35 cellular contexts compared by ENCODE assay signal in genomic region chr3:156814295-156814694, GRCh38. TPM values are rescaled to one million over a fixed set of nuclear protein-coding genes. Genes with fewer than 3 reads are reported as not detected.
A peak's percentile ranks its signal among the peaks of the same experiment; 100 is the strongest.
DNase-seq lines count a peak whose midpoint lies in the region; ATAC-seq, FAIRE-seq and TF ChIP-seq lines count a peak whose summit lies in the region.
"Had no signal": no experiment of that assay in that cellular context is flagged by ENCODE, and none has a peak within 500 bp of the region (broad histone marks: within the 10 kb centered on the region; RNA-seq: fewer than 3 reads in every experiment).

No MANE protein-coding gene starts in this region.

- H4K20me1 ChIP-seq in OCI-LY1 (ENCODE audit: insufficient read depth, low read length) (no peaks in the 10 kb centered on the region), GM12878 (ENCODE audit: control insufficient read depth, insufficient read depth) (no peaks in the 10 kb centered on the region), SK-N-SH (ENCODE audit: insufficient read depth) (no peaks in the 10 kb centered on the region)

- H3K27me3 Mint-ChIP-seq in activated T-cell treated with anti-CD3 and anti-CD28 coated beads, Interleukin-2, amount 50 U/mL, for 72 hours (ENCODE audit: low read depth), result no peaks in the 10 kb centered on the region
- no peaks in the 10 kb centered on the region for H3K27me3 Mint-ChIP-seq in activated T-cell treated with anti-CD3 and anti-CD28 coated beads, Interleukin-2, amount 50 U/mL, for 24 hours
- H3K27me3 Mint-ChIP-seq in type B pancreatic cell (peaks cover 13% of the 10 kb centered on the region), chondrocyte (ENCODE audit: low read depth) (no peaks in the 10 kb centered on the region)
- H3K27me3 Mint-ChIP-seq: activated CD4-positive, alpha-beta memory T cell treated with anti-CD3 and anti-CD28 coated beads, Interleukin-2, amount 10 ng/mL, durations not matched to agents 7 days and 5 days; CD4-positive, CD25-positive, alpha-beta regulatory T cell; T-cell had no signal

- H3K27me3 ChIP-seq in OCI-LY1 (ENCODE audit: insufficient read depth, low read length) (no peaks in the 10 kb centered on the region), GM12878 (replicated peaks in 1 of 2; ENCODE audit: control insufficient read depth in 2 of 2, insufficient read depth in 2 of 2, low read length in 1 of 2) (no peaks in the 10 kb centered on the region), SK-N-SH (ENCODE audit: insufficient read depth) (no peaks in the 10 kb centered on the region)
- H3K27me3 ChIP-seq: brain microvascular endothelial cell, SJCRH30, suprapubic skin, upper lobe of right lung had no signal

- H3K4me2 ChIP-seq in OCI-LY1 (ENCODE audit: low read length) (peak overlapping the region; percentile 21), GM12878 (ENCODE audit: control insufficient read depth, insufficient read depth) (peak overlapping the region; percentile 61; the same call in 1 of the 2 replicates), SK-N-SH (no peak overlapping the region)

- H3K27ac ChIP-seq in OCI-LY1 (ENCODE audit: low read depth, low read length, poor library complexity, severe bottlenecking) (peak overlapping the region; percentile 94), GM12878 (ENCODE audit: control insufficient read depth, insufficient read depth) (peak overlapping the region; percentile 27; the same call in 1 of the 2 replicates), SK-N-SH (ENCODE audit: low read depth in 2 of 2, low read length in 1 of 2) (no peak overlapping the region)
- H3K27ac ChIP-seq: brain microvascular endothelial cell, SJCRH30, suprapubic skin, upper lobe of right lung had no signal

- CTCF ChIA-PET in GM12878 (lab: Yijun Ruan, JAX) (interaction anchor here (1.3 kb wide), 1 partner anchor 274 kb away, joined by 3 read pairs; no protein-coding TSS in a partner anchor), SK-N-SH (lab: Yijun Ruan, JAX) (no interaction called here)

- no peaks in the 10 kb centered on the region for H3F3A ChIP-seq in OCI-LY1 (ENCODE audit: insufficient read depth, low read length)
- H3F3A ChIP-seq in SK-N-SH (replicated peaks; ENCODE audit: insufficient read depth), result peaks cover 5% of the 10 kb centered on the region

- H3K27ac Mint-ChIP-seq in activated T-cell treated with anti-CD3 and anti-CD28 coated beads, Interleukin-2, amount 50 U/mL, for 72 hours, result peak overlapping the region; percentile 12
- H3K27ac Mint-ChIP-seq in activated T-cell treated with anti-CD3 and anti-CD28 coated beads, Interleukin-2, amount 50 U/mL, for 24 hours, result no peak overlapping the region
- H3K27ac Mint-ChIP-seq in type B pancreatic cell (no peak overlapping the region), chondrocyte (ENCODE audit: unreplicated experiment) (no peak overlapping the region)

- TF ChIP-seq CTCF in OCI-LY1 (IDR thresholded peaks at IDR 0.05; ENCODE audit: low read length), result no peak
- TF ChIP-seq CTCF in GM12878 (IDR thresholded peaks at IDR 0.05 in 2 of 3, conservative IDR thresholded peaks at IDR 0.05 in 1 of 3; ENCODE audit: control insufficient read depth in 2 of 3, extremely low read depth in 1 of 3, insufficient read depth in 1 of 3, low read depth in 3 of 3, low read length in 3 of 3), result no peak
- TF ChIP-seq CTCF in type B pancreatic cell (conservative IDR thresholded peaks at IDR 0.05), result no peak
- no peak for TF ChIP-seq CTCF in SK-N-SH (IDR thresholded peaks at IDR 0.05)
- no peak for TF ChIP-seq CTCF in chondrocyte (IDR thresholded peaks at IDR 0.05)

- SMC1A ChIA-PET in GM12878 (lab: Charles Lee; ENCODE audit: uncharacterized antibody, unreplicated experiment), result no interaction called here

- H2AFZ ChIP-seq in OCI-LY1 (ENCODE audit: low read length), result no peak overlapping the region
- no peak overlapping the region for H2AFZ ChIP-seq in GM12878 (ENCODE audit: control insufficient read depth, low read depth, low read length)
- H2AFZ ChIP-seq in SK-N-SH (ENCODE audit: low read depth), result no peak overlapping the region

- H3K4me3 ChIP-seq in OCI-LY1 (ENCODE audit: low read depth, low read length, poor library complexity, severe bottlenecking) (no peak overlapping the region), GM12878 (no peak overlapping the region), SK-N-SH (ENCODE audit: low read depth in 2 of 2, low read length in 1 of 2) (no peak overlapping the region)
- H3K4me3 ChIP-seq: SJCRH30, skin epidermis, suprapubic skin, upper lobe of right lung had no signal

- H3K9me3 ChIP-seq in OCI-LY1 (ENCODE audit: low read length), result no peaks in the 10 kb centered on the region
- H3K9me3 ChIP-seq in GM12878 (replicated peaks; ENCODE audit: control insufficient read depth, insufficient read depth, low read length), result peaks cover 1% of the 10 kb centered on the region; the same call in 1 of the 3 replicates
- no peaks in the 10 kb centered on the region for H3K9me3 ChIP-seq in SK-N-SH
- H3K9me3 ChIP-seq: SJCRH30, suprapubic skin, upper lobe of right lung had no signal

- no peak for TF ChIP-seq RAD21 in GM12878 (IDR thresholded peaks at IDR 0.05; ENCODE audit: insufficient read depth, low read depth, low read length)
- no peak for TF ChIP-seq RAD21 in SK-N-SH (IDR thresholded peaks at IDR 0.05; ENCODE audit: low read length)

- H3K4me3 Mint-ChIP-seq in activated T-cell treated with anti-CD3 and anti-CD28 coated beads, Interleukin-2, amount 50 U/mL, for 72 hours, result no peak overlapping the region
- H3K4me3 Mint-ChIP-seq in activated T-cell treated with anti-CD3 and anti-CD28 coated beads, Interleukin-2, amount 50 U/mL, for 24 hours, result no peak overlapping the region
- H3K4me3 Mint-ChIP-seq in type B pancreatic cell (no peak overlapping the region), chondrocyte (ENCODE audit: unreplicated experiment) (no peak overlapping the region)
- H3K4me3 Mint-ChIP-seq: activated CD4-positive, alpha-beta memory T cell treated with anti-CD3 and anti-CD28 coated beads, Interleukin-2, amount 10 ng/mL, durations not matched to agents 7 days and 5 days; neural crest cell; T-cell had no signal

- H3K36me3 ChIP-seq in OCI-LY1 (ENCODE audit: insufficient read depth, low read length) (peaks cover 31% of the 10 kb centered on the region), GM12878 (ENCODE audit: control insufficient read depth in 2 of 2, insufficient read depth in 2 of 2, low read length in 1 of 2) (no peaks in the 10 kb centered on the region; a peak in 1 of 4 replicates), SK-N-SH (replicated peaks in 1 of 2; ENCODE audit: control insufficient read depth in 1 of 2, insufficient read depth in 2 of 2, low read length in 1 of 2) (no peaks in the 10 kb centered on the region)
- H3K36me3 ChIP-seq: brain microvascular endothelial cell, SJCRH30, suprapubic skin, upper lobe of right lung had no signal

- H3K36me3 Mint-ChIP-seq in activated T-cell treated with anti-CD3 and anti-CD28 coated beads, Interleukin-2, amount 50 U/mL, for 72 hours (ENCODE audit: insufficient read depth in 2 of 2), result peaks cover 3 to 11% of the 10 kb centered on the region in 2 donors
- peaks cover 36% of the 10 kb centered on the region for H3K36me3 Mint-ChIP-seq in activated T-cell treated with anti-CD3 and anti-CD28 coated beads, Interleukin-2, amount 50 U/mL, for 24 hours (ENCODE audit: low read depth)
- H3K36me3 Mint-ChIP-seq in type B pancreatic cell (no peaks in the 10 kb centered on the region), chondrocyte (ENCODE audit: low read depth) (peaks cover 1% of the 10 kb centered on the region)

- no peak for TF ChIP-seq POLR2A in GM12878 (IDR thresholded peaks at IDR 0.05; ENCODE audit: low read depth, low read length)

- in situ Hi-C loops in GM12878 (cut with MboI), result loop anchor here (5.0 to 10.0 kb wide), 2 partner anchors 132 to 259 kb away; partner anchors contain the start of gene SSR3

- POLR2A ChIA-PET in GM12878 (lab: Charles Lee), result no interaction called here
- POLR2A ChIA-PET in SK-N-SH (lab: Yijun Ruan, JAX), result no interaction called here

- DNase-seq in activated T-cell treated with anti-CD3 and anti-CD28 coated beads, Interleukin-2, amount 50 U/mL, for 72 hours, result no peak
- no peak for DNase-seq in activated T-cell treated with anti-CD3 and anti-CD28 coated beads, Interleukin-2, amount 50 U/mL, for 24 hours
- DNase-seq in GM12878 (ENCODE audit: low read depth, low spot score) (no peak), type B pancreatic cell (ENCODE audit: extremely low spot score, unreplicated experiment) (no peak), SK-N-SH (no peak), NOMO-1 (lab: John Stamatoyannopoulos, UW; ENCODE audit: unreplicated experiment in 2 of 2) (no peak), chondrocyte (ENCODE audit: low spot score) (no peak)
- DNase-seq: activated CD4-positive, alpha-beta memory T cell treated with anti-CD3 and anti-CD28 coated beads, Interleukin-2, amount 10 ng/mL, durations not matched to agents 7 days and 5 days; activated CD4-positive, CD25-positive, alpha-beta regulatory T cell treated with anti-CD3 and anti-CD28 coated beads, Interleukin-2, amount 50 U/mL, for 72 hours; activated CD8-positive, alpha-beta memory T cell treated with anti-CD3 and anti-CD28 coated beads, Interleukin-2, amount 50 U/mL, for 4 hours; AML-193; amygdala; brain microvascular endothelial cell; H7; head of caudate nucleus; islet precursor cell; KBM-7; left ventricle myocardium superior; MV-4-11; NCI-H1436; NCI-H226; NCI-H69; SJCRH30; stimulated activated naive CD4-positive, alpha-beta T cell; T-cell; upper lobe of right lung had no signal

- BruUV-seq in GM12878 (replicated peaks; lab: Mats Ljungman, UMichigan), result no TSS peak

- peaks cover 0 to 2% of the 10 kb centered on the region in 2 donors for H3K9me3 Mint-ChIP-seq in activated T-cell treated with anti-CD3 and anti-CD28 coated beads, Interleukin-2, amount 50 U/mL, for 72 hours
- H3K9me3 Mint-ChIP-seq in activated T-cell treated with anti-CD3 and anti-CD28 coated beads, Interleukin-2, amount 50 U/mL, for 24 hours, result peaks cover 12% of the 10 kb centered on the region
- H3K9me3 Mint-ChIP-seq in type B pancreatic cell (no peaks in the 10 kb centered on the region), chondrocyte (ENCODE audit: low read depth) (no peaks in the 10 kb centered on the region)
- H3K9me3 Mint-ChIP-seq: activated CD4-positive, alpha-beta memory T cell treated with anti-CD3 and anti-CD28 coated beads, Interleukin-2, amount 10 ng/mL, durations not matched to agents 7 days and 5 days; neural crest cell had no signal

- H3K9ac ChIP-seq in OCI-LY1 (ENCODE audit: low read length) (no peak overlapping the region), GM12878 (ENCODE audit: control insufficient read depth, insufficient read depth, low read length) (no peak overlapping the region; the same call in 1 of the 2 replicates), SK-N-SH (no peak overlapping the region)

- TF ChIP-seq EP300 in GM12878 (IDR thresholded peaks at IDR 0.05; ENCODE audit: borderline replicate concordance in 1 of 2, control insufficient read depth in 1 of 2, low read depth in 2 of 2, low read length in 2 of 2) (no peak), SK-N-SH (IDR thresholded peaks at IDR 0.05; ENCODE audit: borderline replicate concordance in 1 of 2, low read depth in 1 of 2, low read length in 1 of 2) (no peak)

- H3K9me2 ChIP-seq in OCI-LY1 (ENCODE audit: low read depth, low read length) (no peaks in the 10 kb centered on the region), SK-N-SH (no peaks in the 10 kb centered on the region)

- H3K4me1 ChIP-seq in OCI-LY1 (ENCODE audit: insufficient read depth, low read length, severe bottlenecking), result peaks cover 76% of the 10 kb centered on the region
- H3K4me1 ChIP-seq in GM12878 (ENCODE audit: control insufficient read depth, insufficient read depth, low read length), result peaks cover 13% of the 10 kb centered on the region
- H3K4me1 ChIP-seq in SK-N-SH (ENCODE audit: control insufficient read depth in 1 of 2, insufficient read depth in 2 of 2, low read depth in 1 of 2, low read length in 1 of 2), result peaks cover 12 to 24% of the 10 kb centered on the region in 2 experiments; a peak in 3 of 4 replicates

- H3K79me2 ChIP-seq in OCI-LY1 (ENCODE audit: insufficient read depth, low read length) (peaks cover 42% of the 10 kb centered on the region), GM12878 (ENCODE audit: control insufficient read depth, insufficient read depth, low read length) (peaks cover 62% of the 10 kb centered on the region), SK-N-SH (ENCODE audit: insufficient read depth) (no peaks in the 10 kb centered on the region)

- WGBS in GM12878 (ENCODE audit: insufficient coverage, insufficient replicate concordance, low lambda C conversion rate, missing lambda C conversion rate), result 97% methylated on average over 2 of the region's 2 CpGs
- WGBS in SK-N-SH (ENCODE audit: low lambda C conversion rate), result 95% methylated on average over 2 of the region's 2 CpGs

- RAD21 ChIA-PET in GM12878 (lab: Charles Lee; ENCODE audit: unreplicated experiment), result no interaction called here

- FAIRE-seq in GM12878 (lab: Jason Lieb, UNC), result no peak
- FAIRE-seq: A204.1, RCC 7860, TTC549 had no signal

- intact Hi-C loops in GM12878 (cut with micrococcal nuclease; ENCODE audit: unreplicated experiment), result loop anchor here (10.0 kb wide), 1 partner anchor 259 kb away; the partner anchor contains the start of gene SSR3

- peaks cover 48% of the 10 kb centered on the region for H3K4me1 Mint-ChIP-seq in activated T-cell treated with anti-CD3 and anti-CD28 coated beads, Interleukin-2, amount 50 U/mL, for 72 hours (ENCODE audit: low read depth)
- peaks cover 56% of the 10 kb centered on the region for H3K4me1 Mint-ChIP-seq in activated T-cell treated with anti-CD3 and anti-CD28 coated beads, Interleukin-2, amount 50 U/mL, for 24 hours (ENCODE audit: low read depth)
- H3K4me1 Mint-ChIP-seq in type B pancreatic cell (ENCODE audit: unreplicated experiment) (peaks cover 50% of the 10 kb centered on the region), chondrocyte (ENCODE audit: low read depth) (peaks cover 60% of the 10 kb centered on the region)

- ATAC-seq in activated T-cell treated with anti-CD3 and anti-CD28 coated beads, Interleukin-2, amount 50 U/mL, for 72 hours (replicated peaks in 1 of 2), result no peak
- ATAC-seq in GM12878, result no peak
- ATAC-seq: activated naive CD4-positive, alpha-beta T cell treated with anti-CD3 and anti-CD28 coated beads, Interleukin-2, amount 50 U/mL, for 72 hours; left ventricle myocardium superior; T-cell; upper lobe of right lung had no signal

RNA-seq across cellular contexts. Expression of gene LEKR1, which starts 11.9 kb away (rescaled TPM):
- 1 to 10 TPM; 1.0 to 1.7 TPM for total RNA-seq in activated T-cell treated with anti-CD3 and anti-CD28 coated beads, Interleukin-2, amount 50 U/mL, for 72 hours
- 13.6 and 45.8 TPM in 2 replicates for total RNA-seq in GM12878 (2013; cell fraction: nucleolus; rRNA removed)
- 0.76 and 1.2 TPM in 2 replicates for total RNA-seq in GM12878 (2014; rRNA removed)
- 1.1 and 2.8 TPM in 2 replicates for total RNA-seq in GM12878 (2014; rRNA removed; fragmentation: Illumina TruSeq; extraction: Trizol)
- 1.1 and 1.2 TPM in 2 replicates for total RNA-seq in GM12878 (2021)
- 0.37 TPM for polyA plus RNA-seq in GM12878 (2011; ENCODE audit: low read depth)
- 0.90 and 3.1 TPM in 2 replicates for polyA plus RNA-seq in GM12878 (2011; rRNA removed)
- polyA plus RNA-seq in GM12878 (2011; cell fraction: cytosol; rRNA removed), result 0.33 and 0.84 TPM in 2 replicates
- 1.1 and 1.7 TPM in 2 replicates for polyA plus RNA-seq in GM12878 (2011; cell fraction: nucleus; rRNA removed)
- polyA plus RNA-seq in GM12878 (2012), result 0.83 and 1.1 TPM in 2 replicates
- 0.48 and 2.2 TPM in 2 replicates for polyA plus RNA-seq in GM12878 (2014; fragmentation: Illumina TruSeq; extraction: Trizol)
- polyA plus RNA-seq in GM12878 (2014; fragmentation: Nextera tagmentation; extraction: Ambion mirVana), result 1 to 10 TPM; 1.3 to 1.6 TPM
- polyA plus RNA-seq in GM12878 (2014; rRNA removed), result 1.3 and 1.6 TPM in 2 replicates
- 1 to 10 TPM; 2.6 to 3.2 TPM for polyA plus RNA-seq in GM12878 (2016; fragmentation: Nextera tagmentation; extraction: Ambion mirVana)
- 2.3 TPM in 2 replicates for polyA minus RNA-seq in GM12878 (2011; rRNA and poly(A)+ RNA removed)
- not detected in 2 replicates for polyA minus RNA-seq in GM12878 (2011; cell fraction: cytosol; rRNA and poly(A)+ RNA removed)
- 5.2 and 6.0 TPM in 2 replicates for polyA minus RNA-seq in GM12878 (2011; cell fraction: nucleus; rRNA and poly(A)+ RNA removed)
- total RNA-seq in type B pancreatic cell (ENCODE audit: low replicate concordance), result 1.6 and 4.2 TPM in 2 replicates
- 0.30 and 0.55 TPM in 2 replicates for polyA plus RNA-seq in SK-N-SH (2012; rRNA removed)
- 0.36 and 0.43 TPM in 2 replicates for polyA plus RNA-seq in SK-N-SH (2012; cell fraction: cytosol; rRNA removed)
- polyA plus RNA-seq in SK-N-SH (2012; cell fraction: nucleus; rRNA removed), result 0.60 and 0.92 TPM in 2 replicates
- 0.45 to 0.59 TPM in 2 of 3 replicates, not detected in the other for total RNA-seq in chondrocyte

Comparison
In these comparisons a context has a peak if more than half of its experiments do, and no peak if none do; other contexts are left out.
1. H3K27ac ChIP-seq: peak in OCI-LY1 (single experiment) and GM12878 (single experiment); none in SK-N-SH (0 of 2).